Comparison of ENCODE assay signal across 1 cellular context in the genomic region with DNA sequence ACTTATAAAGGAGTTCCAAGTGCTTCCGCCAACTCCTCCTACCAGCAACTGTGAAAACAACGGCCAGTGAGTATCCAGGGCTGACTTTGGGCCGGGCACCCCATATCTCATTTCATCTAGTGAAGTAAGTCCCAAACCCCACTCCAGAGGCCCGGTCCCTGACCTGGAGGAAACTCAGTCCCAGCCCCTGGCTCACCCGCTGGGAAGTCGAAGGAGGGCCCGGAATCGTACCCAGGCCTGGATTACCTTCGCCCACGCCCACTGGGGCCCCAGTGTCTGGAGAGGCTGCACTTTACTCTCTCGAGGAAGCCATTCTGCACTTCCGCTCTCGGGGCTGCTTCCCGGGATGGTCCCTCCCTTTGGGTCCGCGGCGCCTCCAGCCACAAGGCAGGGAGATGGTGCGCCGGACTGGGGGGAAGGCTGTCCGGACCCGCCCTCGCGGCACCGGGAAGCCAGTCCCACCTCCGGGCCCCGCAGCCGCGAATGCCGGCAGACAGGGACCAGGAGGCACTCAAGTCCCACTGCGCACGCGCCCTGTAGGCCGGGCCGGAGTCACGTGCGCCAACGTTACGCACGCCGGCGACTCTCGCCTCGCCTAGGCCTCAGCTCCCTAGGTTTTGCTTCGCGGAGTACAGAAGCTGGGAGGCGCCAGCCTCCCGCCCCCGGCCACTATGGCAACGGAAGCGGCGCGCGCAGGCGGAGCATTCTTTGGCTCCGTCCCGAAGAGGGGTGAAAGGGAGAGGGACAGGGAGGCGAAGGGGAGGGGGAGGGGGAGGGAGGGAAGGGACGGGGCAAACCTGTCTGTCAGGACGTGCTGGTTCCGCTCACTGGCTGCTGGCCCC.
TF ChIP-seq lines count a peak whose summit lies in the region.

A gene with protein sequence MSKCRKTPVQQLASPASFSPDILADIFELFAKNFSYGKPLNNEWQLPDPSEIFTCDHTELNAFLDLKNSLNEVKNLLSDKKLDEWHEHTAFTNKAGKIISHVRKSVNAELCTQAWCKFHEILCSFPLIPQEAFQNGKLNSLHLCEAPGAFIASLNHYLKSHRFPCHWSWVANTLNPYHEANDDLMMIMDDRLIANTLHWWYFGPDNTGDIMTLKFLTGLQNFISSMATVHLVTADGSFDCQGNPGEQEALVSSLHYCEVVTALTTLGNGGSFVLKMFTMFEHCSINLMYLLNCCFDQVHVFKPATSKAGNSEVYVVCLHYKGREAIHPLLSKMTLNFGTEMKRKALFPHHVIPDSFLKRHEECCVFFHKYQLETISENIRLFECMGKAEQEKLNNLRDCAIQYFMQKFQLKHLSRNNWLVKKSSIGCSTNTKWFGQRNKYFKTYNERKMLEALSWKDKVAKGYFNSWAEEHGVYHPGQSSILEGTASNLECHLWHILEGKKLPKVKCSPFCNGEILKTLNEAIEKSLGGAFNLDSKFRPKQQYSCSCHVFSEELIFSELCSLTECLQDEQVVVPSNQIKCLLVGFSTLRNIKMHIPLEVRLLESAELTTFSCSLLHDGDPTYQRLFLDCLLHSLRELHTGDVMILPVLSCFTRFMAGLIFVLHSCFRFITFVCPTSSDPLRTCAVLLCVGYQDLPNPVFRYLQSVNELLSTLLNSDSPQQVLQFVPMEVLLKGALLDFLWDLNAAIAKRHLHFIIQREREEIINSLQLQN (minus strand): TSS at position 513 of the 842 bp plus-strand sequence. CDS start 3,482 bp downstream, outside the sequence.

TF ChIP-seq in HepG2, 621 proteins besides CTCF, POLR2A, EP300 and RAD21 (continued from another document and continues in another):
- TF ChIP-seq, protein P1, sequence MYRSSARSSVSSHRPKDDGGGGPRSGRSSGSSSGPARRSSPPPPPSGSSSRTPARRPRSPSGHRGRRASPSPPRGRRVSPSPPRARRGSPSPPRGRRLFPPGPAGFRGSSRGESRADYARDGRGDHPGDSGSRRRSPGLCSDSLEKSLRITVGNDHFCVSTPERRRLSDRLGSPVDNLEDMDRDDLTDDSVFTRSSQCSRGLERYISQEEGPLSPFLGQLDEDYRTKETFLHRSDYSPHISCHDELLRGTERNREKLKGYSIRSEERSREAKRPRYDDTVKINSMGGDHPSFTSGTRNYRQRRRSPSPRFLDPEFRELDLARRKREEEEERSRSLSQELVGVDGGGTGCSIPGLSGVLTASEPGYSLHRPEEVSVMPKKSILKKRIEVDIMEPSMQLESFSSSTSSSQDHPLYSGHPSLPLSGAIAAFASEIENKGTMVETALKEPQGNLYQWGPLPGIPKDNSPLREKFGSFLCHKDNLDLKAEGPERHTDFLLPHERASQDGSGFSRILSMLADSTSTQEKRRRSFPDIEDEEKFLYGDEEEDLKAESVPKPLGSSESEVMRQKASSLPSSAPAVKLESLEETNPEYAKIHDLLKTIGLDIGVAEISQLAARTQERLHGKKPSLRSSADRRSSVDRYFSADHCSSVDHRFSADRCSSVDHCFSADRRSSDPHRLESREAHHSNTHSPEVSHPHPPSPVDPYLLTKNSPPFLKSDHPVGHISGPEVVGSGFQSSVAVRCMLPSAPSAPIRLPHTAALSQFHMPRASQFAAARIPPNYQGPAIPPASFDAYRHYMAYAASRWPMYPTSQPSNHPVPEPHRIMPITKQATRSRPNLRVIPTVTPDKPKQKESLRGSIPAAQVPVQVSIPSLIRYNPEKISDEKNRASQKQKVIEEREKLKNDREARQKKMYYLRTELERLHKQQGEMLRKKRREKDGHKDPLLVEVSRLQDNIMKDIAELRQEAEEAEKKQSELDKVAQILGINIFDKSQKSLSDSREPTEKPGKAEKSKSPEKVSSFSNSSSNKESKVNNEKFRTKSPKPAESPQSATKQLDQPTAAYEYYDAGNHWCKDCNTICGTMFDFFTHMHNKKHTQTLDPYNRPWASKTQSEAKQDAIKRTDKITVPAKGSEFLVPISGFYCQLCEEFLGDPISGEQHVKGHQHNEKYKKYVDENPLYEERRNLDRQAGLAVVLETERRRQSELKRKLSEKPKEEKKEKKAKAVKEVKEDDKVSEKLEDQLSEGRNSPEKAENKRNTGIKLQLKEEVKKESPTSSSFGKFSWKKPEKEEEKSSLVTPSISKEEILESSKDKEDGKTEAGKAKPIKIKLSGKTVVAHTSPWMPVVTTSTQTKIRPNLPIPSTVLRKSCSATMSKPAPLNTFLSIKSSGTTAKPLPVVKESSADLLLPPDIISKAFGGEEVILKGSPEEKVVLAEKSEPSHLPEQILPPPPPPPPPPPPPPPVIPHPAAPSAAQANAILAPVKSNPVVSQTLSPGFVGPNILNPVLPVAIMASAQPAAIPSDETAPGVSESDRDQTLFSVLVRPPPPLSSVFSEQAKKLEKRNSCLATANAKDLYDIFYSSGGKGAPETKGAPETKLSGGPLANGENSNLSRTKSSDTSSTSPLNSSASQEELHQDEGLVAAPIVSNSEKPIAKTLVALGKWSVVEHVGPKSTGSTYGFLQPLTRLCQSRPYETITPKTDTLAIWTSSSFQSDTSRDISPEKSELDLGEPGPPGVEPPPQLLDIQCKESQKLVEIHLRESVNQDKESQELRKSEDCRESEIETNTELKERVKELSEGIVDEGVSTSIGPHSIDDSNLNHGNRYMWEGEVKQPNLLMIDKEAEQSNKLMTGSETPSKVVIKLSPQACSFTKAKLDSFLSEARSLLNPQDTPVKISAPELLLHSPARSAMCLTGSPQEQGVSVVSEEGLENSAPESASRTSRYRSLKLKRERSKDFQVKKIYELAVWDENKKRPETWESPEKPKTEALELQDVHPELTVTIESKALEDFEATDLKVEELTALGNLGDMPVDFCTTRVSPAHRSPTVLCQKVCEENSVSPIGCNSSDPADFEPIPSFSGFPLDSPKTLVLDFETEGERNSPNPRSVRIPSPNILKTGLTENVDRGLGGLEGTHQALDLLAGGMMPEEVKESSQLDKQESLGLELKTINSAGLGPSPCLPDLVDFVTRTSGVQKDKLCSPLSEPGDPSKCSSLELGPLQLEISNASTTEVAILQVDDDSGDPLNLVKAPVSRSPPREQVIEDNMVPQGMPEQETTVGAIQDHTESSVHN (CRISPR knock-in tag; IDR thresholded peaks at IDR 0.05): peak; percentile 98; the same call in 1 of the 2 replicates
- TF ChIP-seq, protein P2, sequence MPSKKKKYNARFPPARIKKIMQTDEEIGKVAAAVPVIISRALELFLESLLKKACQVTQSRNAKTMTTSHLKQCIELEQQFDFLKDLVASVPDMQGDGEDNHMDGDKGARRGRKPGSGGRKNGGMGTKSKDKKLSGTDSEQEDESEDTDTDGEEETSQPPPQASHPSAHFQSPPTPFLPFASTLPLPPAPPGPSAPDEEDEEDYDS (CRISPR knock-in tag; IDR thresholded peaks at IDR 0.05): peak; percentile 76
- TF ChIP-seq SMARCE1 (IDR thresholded peaks at IDR 0.05; ENCODE audit: borderline replicate concordance): no peak
- TF ChIP-seq ZFP90 (CRISPR knock-in tag; IDR thresholded peaks at IDR 0.05; ENCODE audit: borderline replicate concordance): peak; percentile 97
- TF ChIP-seq ATF7-NPFF (CRISPR knock-in tag; IDR thresholded peaks at IDR 0.05; ENCODE audit: low read depth): peak; percentile 98
- TF ChIP-seq ZBTB7A (CRISPR knock-in tag; IDR thresholded peaks at IDR 0.05): peak; percentile 95
- peak; percentile 99 for TF ChIP-seq ZNF225 (CRISPR knock-in tag; IDR thresholded peaks at IDR 0.05)
- no peak for TF ChIP-seq SRSF9 (IDR thresholded peaks at IDR 0.05; ENCODE audit: borderline replicate concordance, insufficient read depth, low read depth, low read length, poor library complexity, severe bottlenecking)
- TF ChIP-seq ZNF337 (CRISPR knock-in tag; IDR thresholded peaks at IDR 0.05; ENCODE audit: borderline replicate concordance, low read depth): peak; percentile 97; the same call in 1 of the 2 replicates
- peak; percentile 92; the same call in 1 of the 2 replicates for TF ChIP-seq ZNF556 (CRISPR knock-in tag; IDR thresholded peaks at IDR 0.05; ENCODE audit: borderline replicate concordance)
- TF ChIP-seq SETDB1 (CRISPR knock-in tag; IDR thresholded peaks at IDR 0.05; ENCODE audit: borderline replicate concordance): peak; percentile 90
- TF ChIP-seq MATR3 (CRISPR knock-in tag; IDR thresholded peaks at IDR 0.05): no peak
- no peak for TF ChIP-seq CENPT (CRISPR knock-in tag; IDR thresholded peaks at IDR 0.05; ENCODE audit: low read depth)
- TF ChIP-seq BHLHE40 (IDR thresholded peaks at IDR 0.05; ENCODE audit: low read length): peak; percentile 99
- TF ChIP-seq TAF1 (CRISPR knock-in tag; IDR thresholded peaks at IDR 0.05): peak; percentile 94
- TF ChIP-seq TP53 (CRISPR knock-in tag; conservative IDR thresholded peaks at IDR 0.05): peak; percentile 89; the same call in 1 of the 2 replicates
- no peak for TF ChIP-seq CBX2 (IDR thresholded peaks at IDR 0.05; ENCODE audit: low read depth, low read length)
- peak; percentile 98 for TF ChIP-seq CBX2 (CRISPR knock-in tag; IDR thresholded peaks at IDR 0.05; ENCODE audit: low read depth)
- TF ChIP-seq MBD4 (IDR thresholded peaks at IDR 0.05; ENCODE audit: borderline replicate concordance, low read length): no peak
- peak; percentile 92 for TF ChIP-seq CBX1 (IDR thresholded peaks at IDR 0.05; ENCODE audit: low read depth)
- TF ChIP-seq, protein P3, sequence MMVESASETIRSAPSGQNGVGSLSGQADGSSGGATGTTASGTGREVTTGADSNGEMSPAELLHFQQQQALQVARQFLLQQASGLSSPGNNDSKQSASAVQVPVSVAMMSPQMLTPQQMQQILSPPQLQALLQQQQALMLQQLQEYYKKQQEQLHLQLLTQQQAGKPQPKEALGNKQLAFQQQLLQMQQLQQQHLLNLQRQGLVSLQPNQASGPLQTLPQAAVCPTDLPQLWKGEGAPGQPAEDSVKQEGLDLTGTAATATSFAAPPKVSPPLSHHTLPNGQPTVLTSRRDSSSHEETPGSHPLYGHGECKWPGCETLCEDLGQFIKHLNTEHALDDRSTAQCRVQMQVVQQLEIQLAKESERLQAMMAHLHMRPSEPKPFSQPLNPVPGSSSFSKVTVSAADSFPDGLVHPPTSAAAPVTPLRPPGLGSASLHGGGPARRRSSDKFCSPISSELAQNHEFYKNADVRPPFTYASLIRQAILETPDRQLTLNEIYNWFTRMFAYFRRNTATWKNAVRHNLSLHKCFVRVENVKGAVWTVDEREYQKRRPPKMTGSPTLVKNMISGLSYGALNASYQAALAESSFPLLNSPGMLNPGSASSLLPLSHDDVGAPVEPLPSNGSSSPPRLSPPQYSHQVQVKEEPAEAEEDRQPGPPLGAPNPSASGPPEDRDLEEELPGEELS (CRISPR knock-in tag; IDR thresholded peaks at IDR 0.05): peak; percentile 73
- TF ChIP-seq ZFYVE20 (CRISPR knock-in tag; IDR thresholded peaks at IDR 0.05; ENCODE audit: borderline replicate concordance, low read depth): peak; percentile 96
- TF ChIP-seq SYNCRIP (IDR thresholded peaks at IDR 0.05; ENCODE audit: insufficient read depth, low read depth, low read length): no peak
- TF ChIP-seq, protein P4, sequence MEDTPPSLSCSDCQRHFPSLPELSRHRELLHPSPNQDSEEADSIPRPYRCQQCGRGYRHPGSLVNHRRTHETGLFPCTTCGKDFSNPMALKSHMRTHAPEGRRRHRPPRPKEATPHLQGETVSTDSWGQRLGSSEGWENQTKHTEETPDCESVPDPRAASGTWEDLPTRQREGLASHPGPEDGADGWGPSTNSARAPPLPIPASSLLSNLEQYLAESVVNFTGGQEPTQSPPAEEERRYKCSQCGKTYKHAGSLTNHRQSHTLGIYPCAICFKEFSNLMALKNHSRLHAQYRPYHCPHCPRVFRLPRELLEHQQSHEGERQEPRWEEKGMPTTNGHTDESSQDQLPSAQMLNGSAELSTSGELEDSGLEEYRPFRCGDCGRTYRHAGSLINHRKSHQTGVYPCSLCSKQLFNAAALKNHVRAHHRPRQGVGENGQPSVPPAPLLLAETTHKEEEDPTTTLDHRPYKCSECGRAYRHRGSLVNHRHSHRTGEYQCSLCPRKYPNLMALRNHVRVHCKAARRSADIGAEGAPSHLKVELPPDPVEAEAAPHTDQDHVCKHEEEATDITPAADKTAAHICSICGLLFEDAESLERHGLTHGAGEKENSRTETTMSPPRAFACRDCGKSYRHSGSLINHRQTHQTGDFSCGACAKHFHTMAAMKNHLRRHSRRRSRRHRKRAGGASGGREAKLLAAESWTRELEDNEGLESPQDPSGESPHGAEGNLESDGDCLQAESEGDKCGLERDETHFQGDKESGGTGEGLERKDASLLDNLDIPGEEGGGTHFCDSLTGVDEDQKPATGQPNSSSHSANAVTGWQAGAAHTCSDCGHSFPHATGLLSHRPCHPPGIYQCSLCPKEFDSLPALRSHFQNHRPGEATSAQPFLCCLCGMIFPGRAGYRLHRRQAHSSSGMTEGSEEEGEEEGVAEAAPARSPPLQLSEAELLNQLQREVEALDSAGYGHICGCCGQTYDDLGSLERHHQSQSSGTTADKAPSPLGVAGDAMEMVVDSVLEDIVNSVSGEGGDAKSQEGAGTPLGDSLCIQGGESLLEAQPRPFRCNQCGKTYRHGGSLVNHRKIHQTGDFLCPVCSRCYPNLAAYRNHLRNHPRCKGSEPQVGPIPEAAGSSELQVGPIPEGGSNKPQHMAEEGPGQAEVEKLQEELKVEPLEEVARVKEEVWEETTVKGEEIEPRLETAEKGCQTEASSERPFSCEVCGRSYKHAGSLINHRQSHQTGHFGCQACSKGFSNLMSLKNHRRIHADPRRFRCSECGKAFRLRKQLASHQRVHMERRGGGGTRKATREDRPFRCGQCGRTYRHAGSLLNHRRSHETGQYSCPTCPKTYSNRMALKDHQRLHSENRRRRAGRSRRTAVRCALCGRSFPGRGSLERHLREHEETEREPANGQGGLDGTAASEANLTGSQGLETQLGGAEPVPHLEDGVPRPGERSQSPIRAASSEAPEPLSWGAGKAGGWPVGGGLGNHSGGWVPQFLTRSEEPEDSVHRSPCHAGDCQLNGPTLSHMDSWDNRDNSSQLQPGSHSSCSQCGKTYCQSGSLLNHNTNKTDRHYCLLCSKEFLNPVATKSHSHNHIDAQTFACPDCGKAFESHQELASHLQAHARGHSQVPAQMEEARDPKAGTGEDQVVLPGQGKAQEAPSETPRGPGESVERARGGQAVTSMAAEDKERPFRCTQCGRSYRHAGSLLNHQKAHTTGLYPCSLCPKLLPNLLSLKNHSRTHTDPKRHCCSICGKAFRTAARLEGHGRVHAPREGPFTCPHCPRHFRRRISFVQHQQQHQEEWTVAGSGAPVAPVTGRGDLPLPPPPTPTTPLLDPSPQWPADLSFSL (CRISPR knock-in tag; IDR thresholded peaks at IDR 0.05): peak; percentile 61; the same call in 1 of the 2 replicates
- peak; percentile 82; the same call in 1 of the 2 replicates for TF ChIP-seq EHMT2 (IDR thresholded peaks at IDR 0.05; ENCODE audit: borderline replicate concordance, low read depth, low read length)
- TF ChIP-seq ZNF432 (CRISPR knock-in tag; IDR thresholded peaks at IDR 0.05; ENCODE audit: borderline replicate concordance): 0 out of 2 replicates have a peak, but pooled peaks have one; percentile 60
